26 cellular contexts compared by ENCODE assay signal in the genomic region with DNA sequence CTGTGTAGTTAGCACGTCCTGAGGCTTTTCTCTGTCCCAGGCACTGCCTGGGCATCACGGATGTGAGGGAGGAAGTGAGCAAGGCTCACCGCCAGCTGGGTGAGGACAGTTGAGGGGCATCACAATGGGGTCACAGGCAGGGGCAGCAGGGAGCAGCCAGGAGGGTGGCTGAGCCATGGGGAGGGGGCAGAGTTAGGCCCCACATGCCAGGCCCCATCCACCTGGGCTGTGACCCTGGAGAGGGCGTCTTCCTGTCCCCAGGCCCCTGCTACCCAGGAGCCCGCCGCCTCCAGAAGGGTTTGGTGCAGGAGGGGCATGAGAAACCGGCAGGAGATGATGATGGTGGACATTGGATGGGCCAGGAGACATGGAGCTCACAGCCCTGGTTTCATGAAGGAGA. TPM values are rescaled to one million over a fixed set of nuclear protein-coding genes. Genes with fewer than 3 reads are reported as not detected.
"Had no signal": no experiment of that assay in that cellular context is flagged by ENCODE, and none has a peak within 500 bp of the region (broad histone marks: within the 10 kb centered on the region; RNA-seq: fewer than 3 reads in every experiment).

No MANE protein-coding gene starts in this region.

- H3K36me3 ChIP-seq: colonic mucosa, prostate gland had no signal

- H3K9me3 Mint-ChIP-seq: activated B cell treated with CpG ODN at 0.5 μM for 24 hours; activated naive CD4-positive, alpha-beta T cell treated with anti-CD3 and anti-CD28 coated beads for 36 hours; activated T-cell treated with anti-CD3 and anti-CD28 coated beads, Interleukin-2, amount 50 U/mL, for 4 hours; endodermal cell; mesothelial cell of epicardium; naive thymus-derived CD8-positive, alpha-beta T cell; stimulated activated effector memory CD8-positive, alpha-beta T cell treated with anti-CD3 and anti-CD28 coated beads, Interleukin-12 subunit alpha, Interleukin-12 subunit beta, amount 100 ng/mL, for 72 hours; stimulated activated naive CD8-positive, alpha-beta T cell treated with anti-CD3 and anti-CD28 coated beads, Interleukin-15, amount 100 ng/mL, for 72 hours; T-helper 1 cell treated with Interleukin-12 subunit alpha and Interleukin-12 subunit beta and Interleukin-4 antibody, amounts not matched to agents 30 μg/mL and 1 μg/mL, for 36 hours; type B pancreatic cell had no signal

- H3K27me3 Mint-ChIP-seq: activated B cell treated with CpG ODN at 0.5 μM for 24 hours; activated CD4-positive, alpha-beta T cell treated with anti-CD3 and anti-CD28 coated beads for 36 hours; naive thymus-derived CD8-positive, alpha-beta T cell; stimulated activated naive CD8-positive, alpha-beta T cell treated with anti-CD3 and anti-CD28 coated beads, Interleukin-15, amount 100 ng/mL, for 72 hours had no signal

- ATAC-seq: activated CD4-positive, alpha-beta T cell treated with anti-CD3 and anti-CD28 coated beads for 36 hours; activated T-cell treated with anti-CD3 and anti-CD28 coated beads, Interleukin-2, amount 50 U/mL, for 4 hours; body of pancreas; naive thymus-derived CD8-positive, alpha-beta T cell; stimulated activated effector memory CD8-positive, alpha-beta T cell treated with anti-CD3 and anti-CD28 coated beads, Interleukin-12 subunit alpha, Interleukin-12 subunit beta, amount 100 ng/mL, for 72 hours; stimulated activated naive CD8-positive, alpha-beta T cell treated with anti-CD3 and anti-CD28 coated beads, Interleukin-15, amount 100 ng/mL, for 72 hours had no signal

- H3K4me1 ChIP-seq: body of pancreas, colonic mucosa, prostate gland, suprapubic skin had no signal

- H3K27me3 ChIP-seq: body of pancreas, colonic mucosa, esophagus squamous epithelium had no signal

- H3K4me3 Mint-ChIP-seq: activated B cell treated with CpG ODN at 0.5 μM for 24 hours; activated CD4-positive, alpha-beta T cell treated with anti-CD3 and anti-CD28 coated beads for 36 hours; activated naive CD4-positive, alpha-beta T cell treated with anti-CD3 and anti-CD28 coated beads for 36 hours; activated T-cell treated with anti-CD3 and anti-CD28 coated beads, Interleukin-2, amount 50 U/mL, for 4 hours; endodermal cell; mesothelial cell of epicardium; naive thymus-derived CD8-positive, alpha-beta T cell; stimulated activated effector memory CD8-positive, alpha-beta T cell treated with anti-CD3 and anti-CD28 coated beads, Interleukin-12 subunit alpha, Interleukin-12 subunit beta, amount 100 ng/mL, for 72 hours; stimulated activated naive CD8-positive, alpha-beta T cell treated with anti-CD3 and anti-CD28 coated beads, Interleukin-15, amount 100 ng/mL, for 72 hours; T-helper 1 cell treated with Interleukin-12 subunit alpha and Interleukin-12 subunit beta and Interleukin-4 antibody, amounts not matched to agents 30 μg/mL and 1 μg/mL, for 36 hours; type B pancreatic cell had no signal

- H3K4me1 Mint-ChIP-seq: activated B cell treated with CpG ODN at 0.5 μM for 24 hours; activated CD4-positive, alpha-beta T cell treated with anti-CD3 and anti-CD28 coated beads for 36 hours; endodermal cell; mesothelial cell of epicardium; stimulated activated effector memory CD8-positive, alpha-beta T cell treated with anti-CD3 and anti-CD28 coated beads, Interleukin-12 subunit alpha, Interleukin-12 subunit beta, amount 100 ng/mL, for 72 hours; stimulated activated naive CD8-positive, alpha-beta T cell treated with anti-CD3 and anti-CD28 coated beads, Interleukin-15, amount 100 ng/mL, for 72 hours had no signal

- H3K27ac ChIP-seq: body of pancreas, colonic mucosa, prostate gland, suprapubic skin had no signal

- DNase-seq: activated B cell treated with CpG ODN at 0.5 μM for 24 hours; activated CD4-positive, alpha-beta T cell treated with anti-CD3 and anti-CD28 coated beads for 36 hours; activated CD4-positive, alpha-beta T cell treated with anti-CD3 and anti-CD28 coated beads, Interleukin-2, amount 50 U/mL, for 4 hours; activated CD8-positive, alpha-beta memory T cell treated with anti-CD3 and anti-CD28 coated beads for 24 hours; activated CD8-positive, alpha-beta memory T cell treated with anti-CD3 and anti-CD28 coated beads, Interleukin-2, amount 50 U/mL, for 4 hours; activated naive CD4-positive, alpha-beta T cell treated with anti-CD3 and anti-CD28 coated beads for 36 hours; activated T-cell treated with anti-CD3 and anti-CD28 coated beads, Interleukin-2, amount 50 U/mL, for 4 hours; body of pancreas; colonic mucosa; endodermal cell; esophagus squamous epithelium; islet precursor cell; mammary epithelial cell; stimulated activated CD4-positive, alpha-beta T cell treated with anti-CD3 and anti-CD28 coated beads, Interleukin-12 subunit alpha, Interleukin-12 subunit beta, amount 100 ng/mL, for 4 hours; stimulated activated CD4-positive, alpha-beta T cell treated with anti-CD3 and anti-CD28 coated beads, Interleukin-1b, Interleukin-23, amount 100 ng/mL, for 48 hours; stimulated activated naive CD8-positive, alpha-beta T cell treated with anti-CD3 and anti-CD28 coated beads, Interleukin-15, amount 100 ng/mL, for 72 hours; T1000 had no signal

- H3K36me3 Mint-ChIP-seq: stimulated activated effector memory CD8-positive, alpha-beta T cell treated with anti-CD3 and anti-CD28 coated beads, Interleukin-12 subunit alpha, Interleukin-12 subunit beta, amount 100 ng/mL, for 72 hours had no signal

- H3K27ac Mint-ChIP-seq: activated B cell treated with CpG ODN at 0.5 μM for 24 hours; activated CD4-positive, alpha-beta T cell treated with anti-CD3 and anti-CD28 coated beads for 36 hours; activated naive CD4-positive, alpha-beta T cell treated with anti-CD3 and anti-CD28 coated beads for 36 hours; endodermal cell; mesothelial cell of epicardium; naive thymus-derived CD8-positive, alpha-beta T cell; stimulated activated effector memory CD8-positive, alpha-beta T cell treated with anti-CD3 and anti-CD28 coated beads, Interleukin-12 subunit alpha, Interleukin-12 subunit beta, amount 100 ng/mL, for 72 hours; stimulated activated naive CD8-positive, alpha-beta T cell treated with anti-CD3 and anti-CD28 coated beads, Interleukin-15, amount 100 ng/mL, for 72 hours; T-helper 1 cell treated with Interleukin-12 subunit alpha and Interleukin-12 subunit beta and Interleukin-4 antibody, amounts not matched to agents 30 μg/mL and 1 μg/mL, for 36 hours; type B pancreatic cell had no signal

- H3K9me3 ChIP-seq: body of pancreas, colonic mucosa, esophagus squamous epithelium, heart right ventricle, prostate gland, suprapubic skin had no signal

- H3K4me3 ChIP-seq: body of pancreas, colonic mucosa, esophagus squamous epithelium, heart right ventricle, prostate gland, suprapubic skin had no signal

RNA-seq across cellular contexts. Expression of gene F7, which starts 56.8 kb away (rescaled TPM):
- total RNA-seq: activated B cell treated with CpG ODN at 0.5 μM for 24 hours, body of pancreas, esophagus squamous epithelium, mammary epithelial cell, osteocyte, suprapubic skin had no signal
- polyA plus RNA-seq: mammary epithelial cell had no signal
